ENCODE assay signal across 1 cellular context in genomic region chr6:43625393-43625992, GRCh38.
TF ChIP-seq lines count a peak whose summit lies in the region.

No MANE protein-coding gene starts in this region.

TF ChIP-seq in K562, 482 proteins besides CTCF, POLR2A, EP300 and RAD21 (continues in another document):
- TF ChIP-seq POLR2B (IDR thresholded peaks at IDR 0.05; ENCODE audit: low read depth, partially characterized antibody) (peak; percentile 11), USF1 (CRISPR knock-in tag; IDR thresholded peaks at IDR 0.05) (peak; percentile 11; the same call in 1 of the 2 replicates), TAF1 (IDR thresholded peaks at IDR 0.05; ENCODE audit: control insufficient read depth, extremely low read depth, insufficient read depth, low read length, severe bottlenecking) (no peak), ZNF76 (CRISPR knock-in tag; IDR thresholded peaks at IDR 0.05; ENCODE audit: borderline replicate concordance) (no peak), NFXL1 (CRISPR knock-in tag; IDR thresholded peaks at IDR 0.05) (0 out of 2 replicates have a peak, but pooled peaks have one; percentile 30), SRF (CRISPR knock-in tag; IDR thresholded peaks at IDR 0.05) (0 out of 4 replicates have a peak, but pooled peaks have one; percentile 37 to 67), FOXA3 (CRISPR knock-in tag; conservative IDR thresholded peaks at IDR 0.05 in 1 of 2, IDR thresholded peaks at IDR 0.05 in 1 of 2) (no peak; a peak in 1 of 4 replicates), MAZ (CRISPR knock-in tag; conservative IDR thresholded peaks at IDR 0.05 in 1 of 2, IDR thresholded peaks at IDR 0.05 in 1 of 2) (peak; percentile 12 to 14; a peak in 1 of 4 replicates), ZKSCAN3 (CRISPR knock-in tag; IDR thresholded peaks at IDR 0.05) (no peak), ZKSCAN8 (CRISPR knock-in tag; IDR thresholded peaks at IDR 0.05) (no peak), RBFOX2 (IDR thresholded peaks at IDR 0.05; ENCODE audit: low read depth, low read length) (peak; percentile 62; the same call in 1 of the 2 replicates), ZBTB26 (CRISPR knock-in tag; IDR thresholded peaks at IDR 0.05) (0 out of 2 replicates have a peak, but pooled peaks have one; percentile 76), POLR3G (IDR thresholded peaks at IDR 0.05; ENCODE audit: extremely low read depth, insufficient read length, insufficient replicate concordance) (no peak), ZBTB9 (CRISPR knock-in tag; IDR thresholded peaks at IDR 0.05) (peak; percentile 40; the same call in 1 of the 2 replicates), ZBTB43 (CRISPR knock-in tag; IDR thresholded peaks at IDR 0.05) (peak; percentile 29; the same call in 1 of the 2 replicates), RBM34 (IDR thresholded peaks at IDR 0.05; ENCODE audit: borderline replicate concordance, insufficient read depth, low read length) (no peak), IRF2 (CRISPR knock-in tag; IDR thresholded peaks at IDR 0.05) (no peak), TAF7 (tag; IDR thresholded peaks at IDR 0.05) (0 out of 2 replicates have a peak, but pooled peaks have one; percentile 4), ARID4B (CRISPR knock-in tag; IDR thresholded peaks at IDR 0.05) (peak; percentile 32; the same call in 1 of the 2 replicates), KLF6 (CRISPR knock-in tag; IDR thresholded peaks at IDR 0.05; ENCODE audit: borderline replicate concordance) (no peak), COPS2 (conservative IDR thresholded peaks at IDR 0.05) (no peak), TEAD1 (CRISPR knock-in tag; IDR thresholded peaks at IDR 0.05) (peak; percentile 7 to 33; a peak in 1 of 4 replicates), MYC (IDR thresholded peaks at IDR 0.05; ENCODE audit: low read depth, low read length) (no peak), MYC (CRISPR knock-in tag; IDR thresholded peaks at IDR 0.05; ENCODE audit: borderline replicate concordance, low read depth) (0 out of 2 replicates have a peak, but pooled peaks have one; percentile 15), HBP1 (CRISPR knock-in tag; IDR thresholded peaks at IDR 0.05) (peak; percentile 91), BRD9 (IDR thresholded peaks at IDR 0.05; ENCODE audit: low read depth, partially characterized antibody) (no peak), ZFPM2 (CRISPR knock-in tag; IDR thresholded peaks at IDR 0.05) (0 out of 2 replicates have a peak, but pooled peaks have one; percentile 33), POU5F1 (IDR thresholded peaks at IDR 0.05; ENCODE audit: borderline replicate concordance, low read depth, low read length, partially characterized antibody) (no peak), HMG20B (CRISPR knock-in tag; IDR thresholded peaks at IDR 0.05) (no peak), MEIS2 (IDR thresholded peaks at IDR 0.05; ENCODE audit: partially characterized antibody) (no peak), AFF4 (CRISPR knock-in tag; IDR thresholded peaks at IDR 0.05) (no peak), WHSC1 (IDR thresholded peaks at IDR 0.05; ENCODE audit: low read length) (peak; percentile 85), ZNF830 (CRISPR knock-in tag; IDR thresholded peaks at IDR 0.05) (0 out of 2 replicates have a peak, but pooled peaks have one; percentile 84), BDP1 (IDR thresholded peaks at IDR 0.05; ENCODE audit: insufficient read depth, insufficient read length) (no peak), ZNF146 (CRISPR knock-in tag; IDR thresholded peaks at IDR 0.05; ENCODE audit: unreplicated experiment) (no peak), TAL1 (IDR thresholded peaks at IDR 0.05) (no peak)
